In the genomic region with DNA sequence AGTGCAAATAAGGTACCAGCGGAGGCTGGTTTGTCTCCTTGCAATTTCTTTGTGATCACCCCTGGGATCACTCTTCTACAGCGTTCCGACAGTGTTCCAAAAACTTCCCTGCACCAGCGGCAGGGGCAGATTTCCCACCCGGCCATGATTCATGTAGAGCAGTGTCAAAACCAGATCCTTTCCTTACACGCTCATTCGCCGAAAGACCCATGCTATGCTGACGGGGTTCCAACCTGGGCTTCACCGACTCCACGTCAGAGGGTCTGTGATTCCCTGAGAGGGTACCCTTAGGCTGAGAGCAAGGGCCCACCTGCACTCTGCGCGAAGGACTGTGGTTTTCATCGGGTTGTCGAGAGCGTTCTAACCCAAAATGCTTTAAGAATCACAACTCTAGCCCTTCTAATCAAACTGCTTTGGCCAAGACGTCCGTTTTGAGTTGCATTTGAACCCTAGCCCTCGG, we compare ENCODE assay signal across 8 cellular contexts. TPM values are rescaled to one million over a fixed set of nuclear protein-coding genes. Genes with fewer than 3 reads are reported as not detected.
A peak's percentile ranks its signal among the peaks of the same experiment; 100 is the strongest.
DNase-seq lines count a peak whose midpoint lies in the region; ATAC-seq, FAIRE-seq and TF ChIP-seq lines count a peak whose summit lies in the region.

No MANE protein-coding gene starts in this region.

- H3K27ac ChIP-seq in AG04450 (ENCODE audit: low read depth, low read length) = no peak overlapping the region
- H3K27ac ChIP-seq in endothelial cell of umbilical vein (ENCODE audit: insufficient read depth, low read depth, low read length) = peak overlapping the region; percentile 1
- H3K27ac ChIP-seq in muscle layer of colon (ENCODE audit: low read depth, low read length) = peak overlapping the region; percentile 73
- H3K27ac ChIP-seq in transverse colon = peak overlapping the region; percentile 65 to 81 (median 76)

- no peaks in the 10 kb centered on the region for H3K27me3 ChIP-seq in AG04450 (ENCODE audit: control insufficient read depth, insufficient read depth, low read length)
- no peaks in the 10 kb centered on the region for H3K27me3 ChIP-seq in endothelial cell of umbilical vein (ENCODE audit: control insufficient read depth in 2 of 2, insufficient read depth in 2 of 2, low read length in 2 of 2)
- H3K27me3 ChIP-seq in muscle layer of colon (ENCODE audit: control insufficient read depth in 1 of 2, insufficient read depth in 2 of 2, low read length in 2 of 2) = no peaks in the 10 kb centered on the region
- no peaks in the 10 kb centered on the region for H3K27me3 ChIP-seq in transverse colon

- in situ Hi-C loops in transverse colon (cut with MboI; ENCODE audit: low pct_ligation_motif_present in 1 of 4, low pct_unique_long_range_greater_than_20kb in 1 of 4, low sequenced_read_pairs in 3 of 4) = no loop called here

- peaks cover 12% of the 10 kb centered on the region for H3K79me2 ChIP-seq in endothelial cell of umbilical vein (ENCODE audit: control insufficient read depth, insufficient read depth, low read length)

- H2AFZ ChIP-seq in endothelial cell of umbilical vein (ENCODE audit: low read depth, low read length) = peak overlapping the region; percentile 91

- peak; percentile 36 for TF ChIP-seq CTCF in AG04450 (IDR thresholded peaks at IDR 0.05; ENCODE audit: low read depth, low read length)
- TF ChIP-seq CTCF in endothelial cell of umbilical vein (IDR thresholded peaks at IDR 0.05; ENCODE audit: extremely low read depth in 1 of 2, insufficient read depth in 1 of 2, low read depth in 1 of 2, low read length in 2 of 2) = peak in 1 of 2 donors; percentile 20
- TF ChIP-seq CTCF in transverse colon (IDR thresholded peaks at IDR 0.05) = peak; percentile 8 to 34 (median 20)

- H3K9ac ChIP-seq in endothelial cell of umbilical vein (replicated peaks; ENCODE audit: extremely low read depth, insufficient read depth, low read length) (peak overlapping the region; percentile 36), muscle layer of colon (ENCODE audit: low read length) (peak overlapping the region; percentile 85)

- FAIRE-seq in endothelial cell of umbilical vein (lab: Jason Lieb, UNC) = no peak

- H3K36me3 Mint-ChIP-seq in T-helper 17 cell (ENCODE audit: low read depth) = peaks cover 6% of the 10 kb centered on the region

- ATAC-seq in GM18867 (IDR thresholded peaks at IDR 0.05; ENCODE audit: unreplicated experiment) (peak; percentile 22), HG03066 (IDR thresholded peaks at IDR 0.05; ENCODE audit: low read depth, unreplicated experiment) (peak; percentile 16), T-helper 17 cell (peak; percentile 29)

- H3K4me2 ChIP-seq in endothelial cell of umbilical vein (ENCODE audit: insufficient read depth, low read length) = peak overlapping the region; percentile 95

- H3K4me1 Mint-ChIP-seq in T-helper 17 cell = peaks cover 23% of the 10 kb centered on the region

- no TSS peak for BruUV-seq in endothelial cell of umbilical vein (replicated peaks; lab: Mats Ljungman, UMichigan)

- H3K4me3 Mint-ChIP-seq in T-helper 17 cell = peak overlapping the region; percentile 94

- TF ChIP-seq POLR2A in endothelial cell of umbilical vein (IDR thresholded peaks at IDR 0.05; ENCODE audit: low read depth, low read length) = no peak
- no peak for TF ChIP-seq POLR2A in transverse colon (IDR thresholded peaks at IDR 0.05)

- TF ChIP-seq EP300 in transverse colon (IDR thresholded peaks at IDR 0.05; ENCODE audit: low read depth) = no peak

- DNase-seq in AG04450 (ENCODE audit: low read depth, low spot score) = peak; percentile 7
- DNase-seq in T-helper 17 cell = peak in 2 of 3 donors; percentile 4 to 23
- DNase-seq in endothelial cell of umbilical vein (ENCODE audit: low read depth, low spot score) = no peak
- DNase-seq in transverse colon = peak; percentile 36
- no peak for DNase-seq in SIG-M5 treated with dmso at 0.1 percent for 504 hours (lab: John Stamatoyannopoulos, UW; ENCODE audit: unreplicated experiment)

- intact Hi-C loops in endothelial cell of umbilical vein (cut with micrococcal nuclease) (no loop called here), transverse colon (cut with DNase I; ENCODE audit: low total_unique reads) (no loop called here)

- peak overlapping the region; percentile 95 for H3K27ac Mint-ChIP-seq in T-helper 17 cell

- dilution Hi-C loops in endothelial cell of umbilical vein (cut with MboI; ENCODE audit: extremely low pct_ligation_motif_present, low sequenced_read_pairs) = no loop called here

- H3K9me1 ChIP-seq in endothelial cell of umbilical vein (replicated peaks; ENCODE audit: control insufficient read depth, extremely low read depth, insufficient read depth, low read length) = no peaks in the 10 kb centered on the region

- no peaks in the 10 kb centered on the region for H4K20me1 ChIP-seq in endothelial cell of umbilical vein (replicated peaks; ENCODE audit: control insufficient read depth, extremely low read depth, insufficient read depth, low read length)

- H3K27me3 Mint-ChIP-seq in T-helper 17 cell = no peaks in the 10 kb centered on the region

- 3% methylated on average over 19 of the region's 19 CpGs; no CpG with 5 or more reads in 1 of the 2 donors for WGBS in transverse colon (ENCODE audit: low coverage in 1 of 2), 2 donors

- CTCF ChIA-PET in AG04450 (lab: Charles Lee) (no interaction called here), endothelial cell of umbilical vein (lab: Charles Lee) (interaction anchor here (1.2 to 1.5 kb wide), 3 partner anchors 51 to 108 kb away, joined by 3 to 4 read pairs (median 3); no protein-coding TSS in a partner anchor)

- H3K4me1 ChIP-seq in endothelial cell of umbilical vein (ENCODE audit: control insufficient read depth, extremely low read depth, insufficient read depth, low read length) (peaks cover 5% of the 10 kb centered on the region), muscle layer of colon (ENCODE audit: insufficient read depth, low read length) (peaks cover 9% of the 10 kb centered on the region), transverse colon (peaks cover 8 to 29% (median 10%) of the 10 kb centered on the region in 4 donors)

- POLR2A ChIA-PET in AG04450 (lab: Yijun Ruan, JAX) (no interaction called here), endothelial cell of umbilical vein (lab: Charles Lee) (no interaction called here)

- H3K4me3 ChIP-seq in AG04450 (ENCODE audit: low read depth, low read length) (peak overlapping the region; percentile 98), endothelial cell of umbilical vein (replicated peaks in 1 of 3; ENCODE audit: insufficient read depth in 1 of 3, low read depth in 1 of 3, low read length in 3 of 3) (peak overlapping the region; percentile 92 to 98 (median 98)), muscle layer of colon (ENCODE audit: low read depth in 1 of 2, low read length in 2 of 2) (peak overlapping the region; percentile 77 to 100), transverse colon (peak overlapping the region; percentile 46 to 85 (median 70))

- no peaks in the 10 kb centered on the region for H3K9me3 ChIP-seq in AG04450 (ENCODE audit: control insufficient read depth, insufficient read depth, low read length)
- H3K9me3 ChIP-seq in T-helper 17 cell (ENCODE audit: control insufficient read depth, low read length, poor library complexity, severe bottlenecking) = no peaks in the 10 kb centered on the region
- no peaks in the 10 kb centered on the region for H3K9me3 ChIP-seq in endothelial cell of umbilical vein (replicated peaks; ENCODE audit: control insufficient read depth, insufficient read depth, low read length)
- no peaks in the 10 kb centered on the region for H3K9me3 ChIP-seq in muscle layer of colon (ENCODE audit: low read length)
- no peaks in the 10 kb centered on the region for H3K9me3 ChIP-seq in transverse colon

- H3K36me3 ChIP-seq in endothelial cell of umbilical vein (ENCODE audit: control insufficient read depth in 2 of 2, extremely low read depth in 1 of 2, insufficient read depth in 2 of 2, low read length in 2 of 2) = peaks cover 0 to 3% of the 10 kb centered on the region in 2 experiments
- H3K36me3 ChIP-seq in muscle layer of colon (ENCODE audit: insufficient read depth, low read length) = no peaks in the 10 kb centered on the region
- H3K36me3 ChIP-seq in transverse colon = peaks cover 0 to 19% (median 2%) of the 10 kb centered on the region in 4 donors

TF ChIP-seq in endothelial cell of umbilical vein, 7 proteins besides CTCF, POLR2A, EP300 and RAD21:
- TF ChIP-seq POLR2AphosphoS5 (IDR thresholded peaks at IDR 0.05; ENCODE audit: insufficient read depth, low read depth, low read length) (no peak), EZH2 (IDR thresholded peaks at IDR 0.05; ENCODE audit: borderline replicate concordance, low read depth, low read length, severe bottlenecking) (no peak), MYC (IDR thresholded peaks at IDR 0.05; ENCODE audit: low read depth, low read length) (no peak), MAX (IDR thresholded peaks at IDR 0.05; ENCODE audit: insufficient read depth, insufficient read length) (no peak), GATA2 (IDR thresholded peaks at IDR 0.05; ENCODE audit: insufficient read depth, insufficient read length, low read depth, low read length) (no peak), JUN (IDR thresholded peaks at IDR 0.05; ENCODE audit: borderline replicate concordance, insufficient read depth, insufficient read length, low read depth) (no peak), FOS (IDR thresholded peaks at IDR 0.05; ENCODE audit: borderline replicate concordance, insufficient read depth, low read length) (no peak)

RNA-seq across cellular contexts. Expression of gene TTC27, which starts 0.4 kb away (rescaled TPM):
- polyA plus RNA-seq in AG04450 (2011; rRNA removed) = 23.5 and 28.9 TPM in 2 replicates
- polyA minus RNA-seq in AG04450 (2011; rRNA and poly(A)+ RNA removed) = 26.5 and 38.3 TPM in 2 replicates
- total RNA-seq in T-helper 17 cell = 10 to 100 TPM; 17.2 to 22.5 TPM
- 20.1 and 20.6 TPM in 2 replicates for total RNA-seq in endothelial cell of umbilical vein
- polyA plus RNA-seq in endothelial cell of umbilical vein = 11.9 and 16.3 TPM in 2 replicates
- polyA plus RNA-seq in endothelial cell of umbilical vein (2011; cell fraction: cytosol; rRNA removed) = 15.4 and 17.5 TPM in 2 replicates
- polyA plus RNA-seq in endothelial cell of umbilical vein (2011; cell fraction: nucleus; rRNA removed) = 18.2 and 19.4 TPM in 2 replicates
- 15.8 and 23.8 TPM in 2 replicates for polyA plus RNA-seq in endothelial cell of umbilical vein (2012)
- 24.4 and 32.9 TPM in 2 replicates for polyA minus RNA-seq in endothelial cell of umbilical vein
- polyA minus RNA-seq in endothelial cell of umbilical vein (2011; cell fraction: cytosol; rRNA and poly(A)+ RNA removed) = 17.7 TPM
- 37.6 and 52.2 TPM in 2 replicates for polyA minus RNA-seq in endothelial cell of umbilical vein (2011; cell fraction: nucleus; rRNA and poly(A)+ RNA removed)
- 10 to 100 TPM in 2 of 4 donors, 1 to 10 TPM in 2; 7.1 to 20.3 (median 10.4) TPM for total RNA-seq in transverse colon

Comparison
In these comparisons a context has a peak if more than half of its experiments do, and no peak if none do; other contexts are left out.
1. DNase-seq: peak in AG04450 (single experiment), T-helper 17 cell (2 of 3) and transverse colon (single experiment); none in endothelial cell of umbilical vein (single experiment) and SIG-M5 treated with dmso at 0.1 percent for 504 hours (single experiment).
2. Peak in every context shown above with its lines, with median percentiles within 50 percentile points of each other: H3K4me3 ChIP-seq and ATAC-seq.